Comparison of ENCODE assay signal across 12 cellular contexts in the genomic region with DNA sequence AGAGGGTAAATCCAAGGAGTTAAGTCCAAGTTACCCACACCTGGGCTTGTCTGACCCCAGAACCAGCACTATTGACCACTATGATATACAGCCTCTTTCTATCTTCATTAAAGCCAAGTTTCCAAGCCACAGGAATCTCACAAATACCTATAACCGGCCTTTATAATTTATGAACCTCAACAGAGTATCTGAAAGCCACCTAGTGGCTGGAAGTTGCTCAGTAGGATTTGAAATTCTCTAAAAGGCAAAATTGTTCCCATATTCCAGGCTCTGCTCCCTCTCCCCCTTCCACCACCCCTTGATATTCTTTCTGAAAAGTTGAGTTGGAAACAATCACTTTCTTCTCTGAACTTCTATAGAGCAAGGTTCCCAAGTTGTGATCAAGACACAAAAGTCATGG.
DNase-seq lines count a peak whose midpoint lies in the region; ATAC-seq and TF ChIP-seq lines count a peak whose summit lies in the region.
"Had no signal": no experiment of that assay in that cellular context is flagged by ENCODE, and none has a peak within 500 bp of the region (broad histone marks: within the 10 kb centered on the region; RNA-seq: fewer than 3 reads in every experiment).

No MANE protein-coding gene starts in this region.

- H2AFZ ChIP-seq in DND-41 (ENCODE audit: low read depth, low read length), result no peak overlapping the region
- no peak overlapping the region for H2AFZ ChIP-seq in IMR-90 (replicated peaks; ENCODE audit: low read length, poor library complexity)

- peaks cover 2% of the 10 kb centered on the region for H3K27me3 Mint-ChIP-seq in mesothelial cell of epicardium (ENCODE audit: low read depth)
- no peaks in the 10 kb centered on the region for H3K27me3 Mint-ChIP-seq in activated naive CD8-positive, alpha-beta T cell treated with anti-CD3 and anti-CD28 coated beads, Interleukin-2, amount 50 U/mL, for 24 hours

- H3K9me3 ChIP-seq in DND-41 (ENCODE audit: insufficient read depth, low read length, severe bottlenecking) (no peaks in the 10 kb centered on the region), IMR-90 (ENCODE audit: control insufficient read depth, insufficient read depth, low read length) (peaks cover 3% of the 10 kb centered on the region; the same call in 1 of the 2 replicates)
- H3K9me3 ChIP-seq: ascending aorta, spleen had no signal

- in situ Hi-C loops in IMR-90 (cut with MboI; ENCODE audit: low sequenced_read_pairs), result no loop called here
- in situ Hi-C loops in astrocyte of the cerebellum (cut with HindIII; ENCODE audit: low sequenced_read_pairs), result no loop called here

- H3K23ac ChIP-seq in IMR-90 (ENCODE audit: low read depth, low read length), result no peak overlapping the region

- H3K79me2 ChIP-seq in DND-41 (ENCODE audit: insufficient read depth, low read length), result no peaks in the 10 kb centered on the region

- ATAC-seq in DND-41 (ENCODE audit: insufficient read depth, low read depth) (no peak), IMR-90 (ENCODE audit: low read depth) (no peak)
- no peak for ATAC-seq in activated naive CD8-positive, alpha-beta T cell treated with anti-CD3 and anti-CD28 coated beads, Interleukin-2, amount 50 U/mL, for 24 hours

- no peaks in the 10 kb centered on the region for H3K79me1 ChIP-seq in IMR-90 (ENCODE audit: low read depth in 1 of 2, low read length in 2 of 2)

- no peak overlapping the region for H2BK120ac ChIP-seq in IMR-90 (ENCODE audit: low read depth, low read length)

- H4K5ac ChIP-seq in IMR-90 (ENCODE audit: low read depth, low read length), result no peak overlapping the region

- WGBS in IMR-90 (ENCODE audit: extremely low coverage in 2 of 2, insufficient read length in 1 of 2), 2 experiments, result no CpG with 5 or more reads among the region's 1 CpG

- no peak overlapping the region for H2BK20ac ChIP-seq in IMR-90 (ENCODE audit: low read depth, low read length)

- H2BK15ac ChIP-seq in IMR-90 (ENCODE audit: low read depth, low read length), result no peak overlapping the region

- no peak overlapping the region for H3K56ac ChIP-seq in IMR-90 (ENCODE audit: extremely low read depth, insufficient read depth, low read length)

- no peak overlapping the region for H3K4me2 ChIP-seq in DND-41 (ENCODE audit: insufficient read depth, low read length)
- no peak overlapping the region for H3K4me2 ChIP-seq in IMR-90 (ENCODE audit: low read depth, low read length)

- H3K9me1 ChIP-seq in IMR-90 (ENCODE audit: insufficient read depth, low read length), result no peaks in the 10 kb centered on the region

- H3K27ac Mint-ChIP-seq in mesothelial cell of epicardium, result no peak overlapping the region
- no peak overlapping the region for H3K27ac Mint-ChIP-seq in activated naive CD8-positive, alpha-beta T cell treated with anti-CD3 and anti-CD28 coated beads, Interleukin-2, amount 50 U/mL, for 24 hours
- H3K27ac Mint-ChIP-seq: naive B cell; T-helper 2 cell treated with Interferon-gamma antibody and Interleukin-4, amounts not matched to agents 5 μg/mL and 100 μg/mL, for 36 hours had no signal

- H2AK5ac ChIP-seq in IMR-90 (ENCODE audit: low read depth, low read length), result no peak overlapping the region

- TF ChIP-seq POLR2A in IMR-90 (IDR thresholded peaks at IDR 0.05; ENCODE audit: low read depth, low read length), result no peak

- no peaks in the 10 kb centered on the region for H3K4me1 Mint-ChIP-seq in mesothelial cell of epicardium
- H3K4me1 Mint-ChIP-seq in activated naive CD8-positive, alpha-beta T cell treated with anti-CD3 and anti-CD28 coated beads, Interleukin-2, amount 50 U/mL, for 24 hours, result no peaks in the 10 kb centered on the region
- H3K4me1 Mint-ChIP-seq: naive B cell had no signal

- DNase-seq in DND-41 (no peak), IMR-90 (no peak), astrocyte of the cerebellum (ENCODE audit: low read depth) (no peak), mesothelial cell of epicardium (ENCODE audit: low spot score in 2 of 2, unreplicated experiment in 2 of 2) (no peak), NK-92 (lab: John Stamatoyannopoulos, UW; ENCODE audit: unreplicated experiment) (no peak), NCI-H1092 treated with DMSO at 0.1 percent for 48 hours (lab: John Stamatoyannopoulos, UW) (no peak), NCI-H2081 (lab: John Stamatoyannopoulos, UW) (no peak)
- no peak for DNase-seq in activated naive CD8-positive, alpha-beta T cell treated with anti-CD3 and anti-CD28 coated beads, Interleukin-2, amount 50 U/mL, for 24 hours
- DNase-seq: naive B cell, spleen had no signal

- H3K14ac ChIP-seq in IMR-90 (replicated peaks; ENCODE audit: low read depth, low read length), result no peak overlapping the region

- H3K27me3 ChIP-seq in DND-41 (ENCODE audit: insufficient read depth, low read length, poor library complexity) (peaks cover 4% of the 10 kb centered on the region), IMR-90 (ENCODE audit: control insufficient read depth, insufficient read depth, low read length) (no peaks in the 10 kb centered on the region)
- H3K27me3 ChIP-seq: ascending aorta, spleen had no signal

- H3K27ac ChIP-seq in DND-41 (ENCODE audit: low read length), result no peak overlapping the region
- no peak overlapping the region for H3K27ac ChIP-seq in IMR-90 (ENCODE audit: insufficient read depth, low read length)
- H3K27ac ChIP-seq: ascending aorta, spleen had no signal

- TF ChIP-seq CTCF in DND-41 (IDR thresholded peaks at IDR 0.05; ENCODE audit: borderline replicate concordance, extremely low read depth, low read length, poor library complexity, severe bottlenecking) (peak; percentile 30), IMR-90 (conservative IDR thresholded peaks at IDR 0.05; ENCODE audit: low read depth, low read length) (peak; percentile 22; the same call in 1 of the 2 replicates), astrocyte of the cerebellum (IDR thresholded peaks at IDR 0.05; ENCODE audit: low read depth, low read length, missing control alignments) (peak; percentile 52), mesothelial cell of epicardium (IDR thresholded peaks at IDR 0.05; ENCODE audit: unreplicated experiment) (peak; percentile 58)

- H3K18ac ChIP-seq in IMR-90 (ENCODE audit: low read depth, low read length), result no peak overlapping the region

- peaks cover 8% of the 10 kb centered on the region for H3K36me3 Mint-ChIP-seq in mesothelial cell of epicardium
- H3K36me3 Mint-ChIP-seq in activated naive CD8-positive, alpha-beta T cell treated with anti-CD3 and anti-CD28 coated beads, Interleukin-2, amount 50 U/mL, for 24 hours (ENCODE audit: low read depth), result no peaks in the 10 kb centered on the region
- H3K36me3 Mint-ChIP-seq: naive B cell had no signal

- no peaks in the 10 kb centered on the region for H3K4me1 ChIP-seq in DND-41 (ENCODE audit: insufficient read depth, low read length)
- no peaks in the 10 kb centered on the region for H3K4me1 ChIP-seq in IMR-90 (ENCODE audit: control insufficient read depth, insufficient read depth, low read length)
- H3K4me1 ChIP-seq: ascending aorta, spleen had no signal

- H2BK5ac ChIP-seq in IMR-90 (ENCODE audit: low read depth, low read length, poor library complexity, severe bottlenecking), result no peak overlapping the region

- no peak overlapping the region for H3K4ac ChIP-seq in IMR-90 (ENCODE audit: low read depth, low read length)

- peaks cover 7% of the 10 kb centered on the region for H3K9me3 Mint-ChIP-seq in mesothelial cell of epicardium
- H3K9me3 Mint-ChIP-seq in activated naive CD8-positive, alpha-beta T cell treated with anti-CD3 and anti-CD28 coated beads, Interleukin-2, amount 50 U/mL, for 24 hours, result no peaks in the 10 kb centered on the region
- H3K9me3 Mint-ChIP-seq: T-helper 2 cell treated with Interferon-gamma antibody and Interleukin-4, amounts not matched to agents 5 μg/mL and 100 μg/mL, for 36 hours had no signal

- dilution Hi-C loops in IMR-90 (cut with HindIII; ENCODE audit: low sequenced_read_pairs, unreplicated experiment), result no loop called here

- CTCF ChIA-PET in IMR-90 (lab: Yijun Ruan, JAX), result no interaction called here

- TF ChIP-seq RAD21 in IMR-90 (IDR thresholded peaks at IDR 0.05; ENCODE audit: low read length), result no peak

- H4K20me1 ChIP-seq in DND-41 (ENCODE audit: insufficient read depth, low read length) (no peaks in the 10 kb centered on the region), IMR-90 (ENCODE audit: insufficient read depth, low read length) (no peaks in the 10 kb centered on the region)

- H3K4me3 ChIP-seq in DND-41 (ENCODE audit: low read depth in 1 of 2, low read length in 2 of 2) (no peak overlapping the region), IMR-90 (ENCODE audit: insufficient read depth, low read depth, low read length) (no peak overlapping the region), astrocyte of the cerebellum (ENCODE audit: low read depth, low read length) (no peak overlapping the region)
- H3K4me3 ChIP-seq: ascending aorta, spleen had no signal

- H3K36me3 ChIP-seq in DND-41 (ENCODE audit: insufficient read depth, low read length) (no peaks in the 10 kb centered on the region), IMR-90 (ENCODE audit: control insufficient read depth, insufficient read depth, low read length) (no peaks in the 10 kb centered on the region)
- H3K36me3 ChIP-seq: ascending aorta, spleen had no signal

- H3K4me3 Mint-ChIP-seq in mesothelial cell of epicardium, result no peak overlapping the region
- H3K4me3 Mint-ChIP-seq in activated naive CD8-positive, alpha-beta T cell treated with anti-CD3 and anti-CD28 coated beads, Interleukin-2, amount 50 U/mL, for 24 hours, result no peak overlapping the region
- H3K4me3 Mint-ChIP-seq: naive B cell; T-helper 2 cell treated with Interferon-gamma antibody and Interleukin-4, amounts not matched to agents 5 μg/mL and 100 μg/mL, for 36 hours had no signal

- H2AK9ac ChIP-seq in IMR-90 (replicated peaks; ENCODE audit: low read depth, low read length, poor library complexity), result no peak overlapping the region

- intact Hi-C loops in IMR-90 (cut with micrococcal nuclease), result no loop called here

- BruUV-seq in IMR-90 (replicated peaks; lab: Mats Ljungman, UMichigan), result no TSS peak

- no peak overlapping the region for H4K91ac ChIP-seq in IMR-90 (ENCODE audit: insufficient read depth, low read depth, low read length)

- POLR2A ChIA-PET in IMR-90 (lab: Charles Lee; ENCODE audit: unreplicated experiment), result no interaction called here

- H4K8ac ChIP-seq in IMR-90 (ENCODE audit: low read depth in 2 of 2, low read length in 2 of 2), result no peak overlapping the region

- H3K9ac ChIP-seq in DND-41 (ENCODE audit: low read depth, low read length) (no peak overlapping the region), IMR-90 (ENCODE audit: low read depth, low read length) (no peak overlapping the region)

TF ChIP-seq in IMR-90, 13 proteins besides CTCF, POLR2A, EP300 and RAD21 (continues in another document):
- TF ChIP-seq MAFK (IDR thresholded peaks at IDR 0.05; ENCODE audit: low read depth, low read length), result no peak
- TF ChIP-seq, protein P1, sequence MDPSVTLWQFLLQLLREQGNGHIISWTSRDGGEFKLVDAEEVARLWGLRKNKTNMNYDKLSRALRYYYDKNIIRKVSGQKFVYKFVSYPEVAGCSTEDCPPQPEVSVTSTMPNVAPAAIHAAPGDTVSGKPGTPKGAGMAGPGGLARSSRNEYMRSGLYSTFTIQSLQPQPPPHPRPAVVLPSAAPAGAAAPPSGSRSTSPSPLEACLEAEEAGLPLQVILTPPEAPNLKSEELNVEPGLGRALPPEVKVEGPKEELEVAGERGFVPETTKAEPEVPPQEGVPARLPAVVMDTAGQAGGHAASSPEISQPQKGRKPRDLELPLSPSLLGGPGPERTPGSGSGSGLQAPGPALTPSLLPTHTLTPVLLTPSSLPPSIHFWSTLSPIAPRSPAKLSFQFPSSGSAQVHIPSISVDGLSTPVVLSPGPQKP (IDR thresholded peaks at IDR 0.05; ENCODE audit: borderline replicate concordance, low read depth, low read length), result no peak
